In genomic region chr19:2454962-2455409, GRCh38 we compare ENCODE assay signal across 1 cellular context.
TF ChIP-seq lines count a peak whose summit lies in the region.

No MANE protein-coding gene starts in this region.

TF ChIP-seq in IMR-90, 13 proteins besides CTCF, POLR2A, EP300 and RAD21:
- TF ChIP-seq CEBPB (IDR thresholded peaks at IDR 0.05; ENCODE audit: low read depth, low read length) = no peak
- TF ChIP-seq RFX5 (IDR thresholded peaks at IDR 0.05; ENCODE audit: low read depth, low read length) = no peak
- TF ChIP-seq BHLHE40 (IDR thresholded peaks at IDR 0.05; ENCODE audit: low read depth, low read length) = no peak
- no peak for TF ChIP-seq ELK1 (IDR thresholded peaks at IDR 0.05; ENCODE audit: borderline replicate concordance, low read depth, low read length)
- no peak for TF ChIP-seq NFE2L2 (IDR thresholded peaks at IDR 0.05; ENCODE audit: low read depth, low read length)
